Comparison of ENCODE assay signal across 8 cellular contexts in genomic region chr14:74491952-74492351, GRCh38. TPM values are rescaled to one million over a fixed set of nuclear protein-coding genes. Genes with fewer than 3 reads are reported as not detected.
A peak's percentile ranks its signal among the peaks of the same experiment; 100 is the strongest.
DNase-seq lines count a peak whose midpoint lies in the region; ATAC-seq, FAIRE-seq and TF ChIP-seq lines count a peak whose summit lies in the region.

No MANE protein-coding gene starts in this region.

- H3K27me3 Mint-ChIP-seq in chondrocyte (ENCODE audit: low read depth): no peaks in the 10 kb centered on the region

- no peak overlapping the region for H3K4me3 Mint-ChIP-seq in chondrocyte (ENCODE audit: unreplicated experiment)

- H3K27me3 ChIP-seq in mononuclear cell (ENCODE audit: insufficient read depth, low read length): no peaks in the 10 kb centered on the region

- DNase-seq in EH (ENCODE audit: low read depth) (peak; percentile 65), LNCaP clone FGC (ENCODE audit: low read depth) (peak; percentile 27), chondrocyte (ENCODE audit: low spot score) (no peak), NCI-H1048 (lab: John Stamatoyannopoulos, UW) (no peak), RCC 7860 (ENCODE audit: low spot score) (no peak)
- no peak for DNase-seq in activated CD4-positive, alpha-beta T cell treated with anti-CD3 and anti-CD28 coated beads for 4 hours

- H3K4me1 ChIP-seq in mononuclear cell (ENCODE audit: insufficient read depth, low read length): peaks cover 53% of the 10 kb centered on the region

- FAIRE-seq in RCC 7860 (lab: Jason Lieb, UNC): no peak

- H3K4me1 Mint-ChIP-seq in chondrocyte (ENCODE audit: low read depth): peaks cover 42% of the 10 kb centered on the region

- H3K9me3 Mint-ChIP-seq in chondrocyte (ENCODE audit: low read depth): no peaks in the 10 kb centered on the region

- H3K4me3 ChIP-seq in LNCaP clone FGC (ENCODE audit: low read depth, low read length): peak overlapping the region; percentile 85
- H3K4me3 ChIP-seq in mononuclear cell (ENCODE audit: low read length): peak overlapping the region; percentile 93

- no peak overlapping the region for H3K27ac Mint-ChIP-seq in chondrocyte (ENCODE audit: unreplicated experiment)

- no peak for ATAC-seq in GM21619 (IDR thresholded peaks at IDR 0.05; ENCODE audit: unreplicated experiment)

- H3K9me3 ChIP-seq in mononuclear cell (ENCODE audit: low read depth, low read length): no peaks in the 10 kb centered on the region

- TF ChIP-seq CTCF in LNCaP clone FGC (IDR thresholded peaks at IDR 0.05; ENCODE audit: control insufficient read depth, extremely low read depth, insufficient read depth) (peak; percentile 62), chondrocyte (IDR thresholded peaks at IDR 0.05) (peak; percentile 61)

- H3K36me3 Mint-ChIP-seq in chondrocyte (ENCODE audit: low read depth): peaks cover 2% of the 10 kb centered on the region

RNA-seq across cellular contexts. Expression of gene NPC2, which starts 1.2 kb away (rescaled TPM):
- total RNA-seq in chondrocyte (209 to 313 TPM (median 212 TPM) in 3 replicates), mononuclear cell (166 TPM)

RNA-seq across cellular contexts. Expression of gene ISCA2, which starts 1.6 kb away (rescaled TPM):
- 16.6 to 18.9 TPM (median 16.9 TPM) in 3 replicates for total RNA-seq in chondrocyte
- total RNA-seq in mononuclear cell: 17.1 TPM

Comparison
In these comparisons a context has a peak if more than half of its experiments do, and no peak if none do; other contexts are left out.
1. DNase-seq: peak in EH (single experiment) and LNCaP clone FGC (single experiment); none in chondrocyte (single experiment), NCI-H1048 (single experiment), RCC 7860 (single experiment) and activated CD4-positive, alpha-beta T cell treated with anti-CD3 and anti-CD28 coated beads for 4 hours (0 of 2).